Comparison of ENCODE assay signal across 1 cellular context in the genomic region with DNA sequence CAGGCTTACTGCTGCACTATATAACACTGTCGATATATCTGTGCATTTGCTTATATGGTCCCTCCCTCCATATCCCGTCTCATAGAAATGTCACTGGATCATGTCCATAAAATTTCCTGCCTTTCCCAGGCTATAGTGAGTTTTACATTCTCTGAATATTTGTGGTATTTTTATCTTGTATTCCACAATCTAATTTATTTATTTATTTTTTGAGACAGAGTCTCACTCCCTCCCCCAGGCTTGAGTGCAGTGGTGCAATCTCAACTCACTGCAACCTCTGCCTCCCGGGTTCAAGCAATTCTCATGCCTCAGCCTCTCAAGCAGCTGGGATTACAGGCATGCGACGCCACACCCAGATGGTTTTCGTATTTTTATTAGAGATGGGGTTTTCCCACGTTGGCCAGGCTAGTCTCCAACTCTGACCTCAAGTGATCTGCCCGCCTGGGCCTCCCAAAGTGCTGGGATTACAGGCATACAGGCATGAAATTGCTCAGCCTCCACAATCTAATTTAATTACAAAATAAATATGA.
TF ChIP-seq lines count a peak whose summit lies in the region.

No MANE protein-coding gene starts in this region.

TF ChIP-seq in HCT116, 20 proteins besides CTCF, POLR2A, EP300 and RAD21 (continued from another document):
- TF ChIP-seq REST (IDR thresholded peaks at IDR 0.05; ENCODE audit: low read depth) = no peak
- no peak for TF ChIP-seq JUND (IDR thresholded peaks at IDR 0.05)
- TF ChIP-seq TCF7L2 (IDR thresholded peaks at IDR 0.05; ENCODE audit: borderline replicate concordance, extremely low read depth, insufficient read depth, insufficient read length) = no peak
- no peak for TF ChIP-seq ZNF274 (IDR thresholded peaks at IDR 0.05; ENCODE audit: low read depth, low read length)
- TF ChIP-seq EGR1 (IDR thresholded peaks at IDR 0.05; ENCODE audit: low read depth) = no peak
- no peak for TF ChIP-seq EZH2 (IDR thresholded peaks at IDR 0.05)
- TF ChIP-seq EZH2phosphoT487 (IDR thresholded peaks at IDR 0.05; ENCODE audit: borderline replicate concordance) = no peak
